In the genomic region with DNA sequence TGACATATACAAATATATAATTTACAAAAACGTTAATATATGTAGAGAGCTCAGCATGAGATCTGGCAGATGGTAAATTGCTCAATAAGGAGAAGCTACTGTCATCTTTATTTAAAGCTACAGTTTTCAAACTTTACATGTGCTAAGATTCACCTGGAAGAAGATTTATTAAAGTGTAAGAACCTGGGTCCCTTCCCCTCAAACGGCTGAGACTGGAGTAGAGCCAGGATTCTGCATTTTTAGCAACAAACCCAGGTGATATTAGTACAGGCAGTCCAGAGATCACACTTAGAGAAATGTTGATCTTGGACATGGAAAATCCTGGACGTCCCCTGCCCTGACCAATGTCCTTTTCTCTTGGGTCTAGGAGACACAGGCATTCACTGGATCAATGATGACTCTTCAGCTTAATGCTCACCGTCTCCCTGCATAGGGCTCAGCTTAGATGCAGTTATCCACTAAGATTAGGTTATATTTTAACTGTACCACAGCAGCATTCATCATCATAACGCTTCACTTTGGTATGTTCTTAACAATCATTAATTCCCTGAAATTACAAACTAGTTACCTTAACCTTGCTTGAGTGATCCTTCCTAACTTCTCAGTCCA, we compare ENCODE assay signal across 11 cellular contexts. TPM values are rescaled to one million over a fixed set of nuclear protein-coding genes. Genes with fewer than 3 reads are reported as not detected.
DNase-seq lines count a peak whose midpoint lies in the region; ATAC-seq, FAIRE-seq and TF ChIP-seq lines count a peak whose summit lies in the region.
"Had no signal": no experiment of that assay in that cellular context is flagged by ENCODE, and none has a peak within 500 bp of the region (broad histone marks: within the 10 kb centered on the region; RNA-seq: fewer than 3 reads in every experiment).

No MANE protein-coding gene starts in this region.

- SMC1A ChIA-PET in GM12878 (lab: Charles Lee; ENCODE audit: uncharacterized antibody, unreplicated experiment) = interaction anchor here (0.6 to 9.1 kb wide), 17 partner anchors 8 to 1480 kb away, joined by 3 to 205 read pairs (median 3); partner anchors contain the start of gene CDR2

- BruUV-seq in GM12878 (replicated peaks; lab: Mats Ljungman, UMichigan) = no TSS peak

- TF ChIP-seq EP300 in GM12878 (IDR thresholded peaks at IDR 0.05; ENCODE audit: borderline replicate concordance in 1 of 2, control insufficient read depth in 1 of 2, low read depth in 2 of 2, low read length in 2 of 2) = no peak

- peaks cover 15% of the 10 kb centered on the region for H3K79me2 ChIP-seq in GM12878 (ENCODE audit: control insufficient read depth, insufficient read depth, low read length)

- H3K27ac ChIP-seq in HUES48 (ENCODE audit: low read depth, low read length) (peak overlapping the region; percentile 98), GM12878 (ENCODE audit: control insufficient read depth, insufficient read depth) (peak overlapping the region; percentile 79), muscle layer of duodenum (ENCODE audit: low read length) (peak overlapping the region; percentile 70)

- H4K20me1 ChIP-seq in GM12878 (ENCODE audit: control insufficient read depth, insufficient read depth) = no peaks in the 10 kb centered on the region

- H3K36me3 ChIP-seq in HUES48 (ENCODE audit: control insufficient read depth, insufficient read depth, low read length) (peaks cover 40% of the 10 kb centered on the region), GM12878 (ENCODE audit: control insufficient read depth in 2 of 2, insufficient read depth in 2 of 2, low read length in 1 of 2) (peaks cover 7 to 15% of the 10 kb centered on the region in 2 experiments), muscle layer of duodenum (ENCODE audit: control insufficient read depth in 1 of 2, insufficient read depth in 2 of 2, low read length in 2 of 2) (peaks cover 7 to 13% of the 10 kb centered on the region in 2 donors)

- 78% methylated on average over 5 of the region's 5 CpGs for WGBS in GM12878 (ENCODE audit: insufficient coverage, insufficient replicate concordance, low lambda C conversion rate, missing lambda C conversion rate)

- no peak for TF ChIP-seq RAD21 in GM12878 (IDR thresholded peaks at IDR 0.05; ENCODE audit: insufficient read depth, low read depth, low read length)

- peak overlapping the region; percentile 42; the same call in 1 of the 2 replicates for H3K9ac ChIP-seq in HUES48 (ENCODE audit: low read depth, low read length)
- H3K9ac ChIP-seq in GM12878 (ENCODE audit: control insufficient read depth, insufficient read depth, low read length) = no peak overlapping the region

- H3K9me3 ChIP-seq in HUES48 (ENCODE audit: control insufficient read depth, insufficient read depth, low read length) = no peaks in the 10 kb centered on the region
- H3K9me3 ChIP-seq in GM12878 (replicated peaks; ENCODE audit: control insufficient read depth, insufficient read depth, low read length) = no peaks in the 10 kb centered on the region; the same call in 2 of the 3 replicates
- no peaks in the 10 kb centered on the region for H3K9me3 ChIP-seq in muscle layer of duodenum (ENCODE audit: control insufficient read depth in 1 of 2, low read length in 2 of 2)

- no peak for TF ChIP-seq CTCF in GM12878 (IDR thresholded peaks at IDR 0.05 in 2 of 3, conservative IDR thresholded peaks at IDR 0.05 in 1 of 3; ENCODE audit: control insufficient read depth in 2 of 3, extremely low read depth in 1 of 3, insufficient read depth in 1 of 3, low read depth in 3 of 3, low read length in 3 of 3)

- POLR2A ChIA-PET in GM12878 (lab: Charles Lee) = interaction anchor here (0.8 to 10.9 kb wide), 7 partner anchors 8 to 159 kb away, joined by 3 to 185 read pairs (median 4); partner anchors contain the start of gene CDR2

- H3K4me3 ChIP-seq in HUES48 (ENCODE audit: low read depth, low read length) (peak overlapping the region; percentile 7; the same call in 1 of the 2 replicates), GM12878 (no peak overlapping the region), muscle layer of duodenum (ENCODE audit: low read depth in 1 of 2, low read length in 2 of 2) (no peak overlapping the region)

- no peak overlapping the region; the same call in 1 of the 2 replicates for H2AFZ ChIP-seq in GM12878 (ENCODE audit: control insufficient read depth, low read depth, low read length)

- in situ Hi-C loops in ACHN (cut with HindIII; ENCODE audit: low pct_ligation_motif_present, low pct_unique_long_range_greater_than_20kb, low sequenced_read_pairs) (no loop called here), GM12878 (cut with MboI) (no loop called here)

- ATAC-seq in GM12878 (no peak; the same call in 1 of the 3 replicates), HG03159 (IDR thresholded peaks at IDR 0.05; ENCODE audit: unreplicated experiment) (no peak), GM21825 (IDR thresholded peaks at IDR 0.05; ENCODE audit: unreplicated experiment) (no peak)

- CTCF ChIA-PET in GM12878 (lab: Yijun Ruan, JAX) = interaction anchor here (1.0 to 3.6 kb wide), 6 partner anchors 11 to 161 kb away, joined by 3 to 20 read pairs (median 6); partner anchors contain the start of gene CDR2

- H3K4me2 ChIP-seq in GM12878 (ENCODE audit: control insufficient read depth, insufficient read depth) = no peak overlapping the region

- FAIRE-seq in GM12878 (lab: Jason Lieb, UNC) = no peak

- DNase-seq in ACHN (peak; percentile 98), GM12878 (ENCODE audit: low read depth, low spot score) (no peak), NCI-H69 (lab: John Stamatoyannopoulos, UW) (no peak), NCI-H510A (lab: John Stamatoyannopoulos, UW) (no peak)
- DNase-seq: activated gamma-delta T cell, H7, NCI-H2107 had no signal

- no peaks in the 10 kb centered on the region for H3K27me3 ChIP-seq in HUES48 (ENCODE audit: control insufficient read depth, insufficient read depth, low read length)
- H3K27me3 ChIP-seq in GM12878 (replicated peaks in 1 of 2; ENCODE audit: control insufficient read depth in 2 of 2, insufficient read depth in 2 of 2, low read length in 1 of 2) = no peaks in the 10 kb centered on the region
- no peaks in the 10 kb centered on the region for H3K27me3 ChIP-seq in muscle layer of duodenum (ENCODE audit: low read depth, low read length)

- H3K4me1 ChIP-seq in HUES48 (ENCODE audit: control insufficient read depth, insufficient read depth, low read length) (peaks cover 31% of the 10 kb centered on the region), GM12878 (ENCODE audit: control insufficient read depth, insufficient read depth, low read length) (peaks cover 40% of the 10 kb centered on the region), muscle layer of duodenum (ENCODE audit: control insufficient read depth in 1 of 2, insufficient read depth in 2 of 2, low read length in 2 of 2) (peaks cover 15 to 20% of the 10 kb centered on the region in 2 donors)

- TF ChIP-seq POLR2A in GM12878 (IDR thresholded peaks at IDR 0.05; ENCODE audit: low read depth, low read length) = no peak

- intact Hi-C loops in GM12878 (cut with micrococcal nuclease; ENCODE audit: unreplicated experiment) = no loop called here

- RAD21 ChIA-PET in GM12878 (lab: Charles Lee; ENCODE audit: unreplicated experiment) = interaction anchor here (0.7 to 7.2 kb wide), 13 partner anchors 8 to 162 kb away, joined by 3 to 64 read pairs (median 5); partner anchors contain the start of genes CDR2 and EEF2K

TF ChIP-seq in GM12878, 131 proteins besides CTCF, POLR2A, EP300 and RAD21 (continues in another document):
- TF ChIP-seq ZNF24 (IDR thresholded peaks at IDR 0.05) = peak; percentile 30; the same call in 1 of the 2 replicates

RNA-seq across cellular contexts. Expression of gene CDR2, which starts 20.4 kb away (rescaled TPM):
- total RNA-seq in GM12878 (2013; cell fraction: nucleolus; rRNA removed) = 16.9 and 22.4 TPM in 2 replicates
- total RNA-seq in GM12878 (2014; rRNA removed) (16.0 and 21.9 TPM in 2 replicates), GM12878 (2014; rRNA removed; fragmentation: Illumina TruSeq; extraction: Trizol) (18.0 and 19.7 TPM in 2 replicates), GM12878 (2021) (20.7 and 25.6 TPM in 2 replicates)
- 12.1 TPM for polyA plus RNA-seq in GM12878 (2011; ENCODE audit: low read depth)
- polyA plus RNA-seq in GM12878 (2011; rRNA removed) (23.7 and 26.5 TPM in 2 replicates), GM12878 (2014; fragmentation: Illumina TruSeq; extraction: Trizol) (24.3 and 24.5 TPM in 2 replicates), GM12878 (2014; fragmentation: Nextera tagmentation; extraction: Ambion mirVana) (1 to 10 TPM; 4.8 to 5.5 TPM), GM12878 (2014; rRNA removed) (19.8 and 20.5 TPM in 2 replicates), GM12878 (2016; fragmentation: Nextera tagmentation; extraction: Ambion mirVana) (10 to 100 TPM in 1 of 2 experiments, 1 to 10 TPM in 1; 6.7 to 14.1 TPM)
- 15.6 and 17.3 TPM in 2 replicates for polyA plus RNA-seq in GM12878 (2011; cell fraction: cytosol; rRNA removed)
- 12.5 and 12.9 TPM in 2 replicates for polyA plus RNA-seq in GM12878 (2011; cell fraction: nucleus; rRNA removed)
- polyA plus RNA-seq in GM12878 (2012) = 13.1 and 14.8 TPM in 2 replicates
- polyA minus RNA-seq in GM12878 (2011; rRNA and poly(A)+ RNA removed) = 21.7 and 24.5 TPM in 2 replicates
- 9.4 and 9.6 TPM in 2 replicates for polyA minus RNA-seq in GM12878 (2011; cell fraction: cytosol; rRNA and poly(A)+ RNA removed)
- polyA minus RNA-seq in GM12878 (2011; cell fraction: nucleus; rRNA and poly(A)+ RNA removed) = 8.5 and 10.2 TPM in 2 replicates

RNA-seq across cellular contexts. Expression of gene POLR3E, which starts 56.8 kb away (rescaled TPM):
- 132 and 140 TPM in 2 replicates for total RNA-seq in GM12878 (2013; cell fraction: nucleolus; rRNA removed)
- 34.6 and 36.8 TPM in 2 replicates for total RNA-seq in GM12878 (2014; rRNA removed)
- 39.1 and 41.0 TPM in 2 replicates for total RNA-seq in GM12878 (2014; rRNA removed; fragmentation: Illumina TruSeq; extraction: Trizol)
- total RNA-seq in GM12878 (2021) = 52.0 and 54.0 TPM in 2 replicates
- polyA plus RNA-seq in GM12878 (2011; ENCODE audit: low read depth) = 11.1 TPM
- 49.4 and 79.5 TPM in 2 replicates for polyA plus RNA-seq in GM12878 (2011; rRNA removed)
- polyA plus RNA-seq in GM12878 (2011; cell fraction: cytosol; rRNA removed) = 66.7 and 74.8 TPM in 2 replicates
- polyA plus RNA-seq in GM12878 (2011; cell fraction: nucleus; rRNA removed) = 151 and 224 TPM in 2 replicates
- polyA plus RNA-seq in GM12878 (2012) = 21.4 and 23.0 TPM in 2 replicates
- polyA plus RNA-seq in GM12878 (2014; fragmentation: Illumina TruSeq; extraction: Trizol) = 30.0 and 57.6 TPM in 2 replicates
- polyA plus RNA-seq in GM12878 (2014; fragmentation: Nextera tagmentation; extraction: Ambion mirVana) = 10 to 100 TPM; 11.1 to 15.5 TPM
- polyA plus RNA-seq in GM12878 (2014; rRNA removed) = 42.0 and 48.5 TPM in 2 replicates
- polyA plus RNA-seq in GM12878 (2016; fragmentation: Nextera tagmentation; extraction: Ambion mirVana) = 10 to 100 TPM; 35.2 to 40.2 TPM
- 180 and 257 TPM in 2 replicates for polyA minus RNA-seq in GM12878 (2011; rRNA and poly(A)+ RNA removed)
- 22.6 and 39.0 TPM in 2 replicates for polyA minus RNA-seq in GM12878 (2011; cell fraction: cytosol; rRNA and poly(A)+ RNA removed)
- polyA minus RNA-seq in GM12878 (2011; cell fraction: nucleus; rRNA and poly(A)+ RNA removed) = 44.4 and 81.2 TPM in 2 replicates
